2 cellular contexts compared by ENCODE assay signal in the genomic region with DNA sequence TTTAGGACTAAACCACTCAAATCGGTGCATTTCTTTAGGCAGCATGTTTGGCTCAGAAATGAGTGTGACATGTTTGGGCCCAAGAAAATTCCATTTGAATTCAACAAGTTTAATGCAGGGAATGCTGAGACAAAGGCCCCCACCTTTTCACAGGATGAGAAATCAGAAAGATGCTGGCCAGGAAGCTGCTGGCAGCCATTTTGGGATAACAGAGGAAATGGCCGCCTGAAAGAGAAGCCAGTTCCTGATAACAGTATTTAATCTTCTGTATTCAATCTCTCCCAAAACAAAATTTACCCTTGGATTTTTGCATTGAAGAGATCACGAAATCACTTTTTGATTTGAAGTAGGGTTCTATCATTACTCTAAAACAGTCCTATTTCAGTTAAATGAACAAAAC.
TF ChIP-seq lines count a peak whose summit lies in the region.

No MANE protein-coding gene starts in this region.

TF ChIP-seq in Ishikawa, 13 proteins besides CTCF, POLR2A, EP300 and RAD21 (continued from another document):
- TF ChIP-seq YY1 (IDR thresholded peaks at IDR 0.05; ENCODE audit: low read depth), result peak; percentile 73
TF ChIP-seq in Ishikawa: peak in this region for 1.

TF ChIP-seq in H1, 55 proteins besides CTCF, POLR2A, EP300 and RAD21 (continued from another document):
- TF ChIP-seq TCF12 (IDR thresholded peaks at IDR 0.05; ENCODE audit: low read depth, low read length) (no peak), TEAD4 (IDR thresholded peaks at IDR 0.05; ENCODE audit: low read depth, low read length) (peak; percentile 54; the same call in 1 of the 2 replicates)
